In genomic region chr3:197093871-197094270, GRCh38 we compare ENCODE assay signal across 20 cellular contexts.
"Had no signal": no experiment of that assay in that cellular context is flagged by ENCODE, and none has a peak within 500 bp of the region (broad histone marks: within the 10 kb centered on the region; RNA-seq: fewer than 3 reads in every experiment).

No MANE protein-coding gene starts in this region.

- H3K9me3 ChIP-seq: esophagus squamous epithelium, mucosa of descending colon, neutrophil, pancreas, sigmoid colon, upper lobe of right lung had no signal

- H3K27me3 ChIP-seq: esophagus squamous epithelium, neutrophil, pancreas, sigmoid colon, upper lobe of right lung had no signal

- FAIRE-seq: astrocyte, endothelial cell of umbilical vein, pancreas had no signal

- H3K9me3 Mint-ChIP-seq: activated naive CD4-positive, alpha-beta T cell treated with anti-CD3 and anti-CD28 coated beads, Interleukin-2, amount 50 U/mL, for 24 hours; dendritic cell treated with granulocyte-macrophage colony-stimulating factor and Interleukin-4, amounts not matched to agents 40 ng/mL and 50 ng/mL, for 4 days; naive thymus-derived CD4-positive, alpha-beta T cell had no signal

- ATAC-seq: mucosa of descending colon; naive thymus-derived CD4-positive, alpha-beta T cell; upper lobe of right lung had no signal

- H3K4me1 Mint-ChIP-seq: activated naive CD4-positive, alpha-beta T cell treated with anti-CD3 and anti-CD28 coated beads, Interleukin-2, amount 50 U/mL, for 24 hours had no signal

- H3K4me3 ChIP-seq: esophagus squamous epithelium, mucosa of descending colon, pancreas, sigmoid colon, upper lobe of right lung had no signal

- H3K27me3 Mint-ChIP-seq: activated naive CD4-positive, alpha-beta T cell treated with anti-CD3 and anti-CD28 coated beads, Interleukin-2, amount 50 U/mL, for 24 hours; dendritic cell treated with granulocyte-macrophage colony-stimulating factor and Interleukin-4, amounts not matched to agents 40 ng/mL and 50 ng/mL, for 4 days; naive thymus-derived CD4-positive, alpha-beta T cell had no signal

- H3K4me3 Mint-ChIP-seq: activated naive CD4-positive, alpha-beta T cell treated with anti-CD3 and anti-CD28 coated beads, Interleukin-2, amount 50 U/mL, for 24 hours; dendritic cell treated with granulocyte-macrophage colony-stimulating factor and Interleukin-4, amounts not matched to agents 40 ng/mL and 50 ng/mL, for 4 days; naive thymus-derived CD4-positive, alpha-beta T cell had no signal

- DNase-seq: activated CD4-positive, alpha-beta T cell treated with anti-CD3 and anti-CD28 coated beads, Interleukin-2, amount 50 U/mL, for 1 hour; activated CD4-positive, CD25-positive, alpha-beta regulatory T cell treated with anti-CD3 and anti-CD28 coated beads, Interleukin-2, amount 50 U/mL, for 72 hours; activated CD8-positive, alpha-beta memory T cell treated with anti-CD3 and anti-CD28 coated beads, Interleukin-2, amount 50 U/mL, for 4 hours; activated effector memory CD4-positive, alpha-beta T cell treated with anti-CD3 and anti-CD28 coated beads, Interleukin-2, amount 50 U/mL, for 16 hours; activated T-cell treated with anti-CD3 and anti-CD28 coated beads, Interleukin-2, amount 50 U/mL, for 48 hours; effector CD8-positive, alpha-beta T cell; esophagus squamous epithelium; mesenchymal stem cell; mucosa of descending colon; naive thymus-derived CD4-positive, alpha-beta T cell; pancreas; sigmoid colon; stimulated activated naive CD4-positive, alpha-beta T cell; T1000; upper lobe of right lung had no signal

- H3K4me1 ChIP-seq: esophagus squamous epithelium, pancreas, sigmoid colon, upper lobe of right lung had no signal

- H3K27ac Mint-ChIP-seq: activated naive CD4-positive, alpha-beta T cell treated with anti-CD3 and anti-CD28 coated beads, Interleukin-2, amount 50 U/mL, for 24 hours; dendritic cell treated with granulocyte-macrophage colony-stimulating factor and Interleukin-4, amounts not matched to agents 40 ng/mL and 50 ng/mL, for 4 days; naive thymus-derived CD4-positive, alpha-beta T cell had no signal

- H3K36me3 ChIP-seq: neutrophil, pancreas, sigmoid colon had no signal

- H3K27ac ChIP-seq: esophagus squamous epithelium, neutrophil, pancreas, sigmoid colon, upper lobe of right lung had no signal
